ENCODE assay signal across 32 cellular contexts in genomic region chr1:33394716-33395115, GRCh38.
"Had no signal": no experiment of that assay in that cellular context is flagged by ENCODE, and none has a peak within 500 bp of the region (broad histone marks: within the 10 kb centered on the region; RNA-seq: fewer than 3 reads in every experiment).

No MANE protein-coding gene starts in this region.

- H3K27ac ChIP-seq: adrenal gland, brain microvascular endothelial cell, neutrophil, ovary, prostate gland, thyroid gland, upper lobe of right lung had no signal

- DNase-seq: activated CD4-positive, alpha-beta T cell treated with anti-CD3 and anti-CD28 coated beads for 36 hours; activated CD4-positive, alpha-beta T cell treated with anti-CD3 and anti-CD28 coated beads, Interleukin-2, amount 50 U/mL, for 4 hours; activated CD4-positive, CD25-positive, alpha-beta regulatory T cell; activated naive CD4-positive, alpha-beta T cell treated with Interleukin-2 at 50 U/mL for 16 hours; activated T-cell treated with anti-CD3 and anti-CD28 coated beads for 4 hours; activated T-cell treated with anti-CD3 and anti-CD28 coated beads, Interleukin-2, amount 50 U/mL, for 72 hours; brain microvascular endothelial cell; cortex of kidney; effector memory CD8-positive, alpha-beta T cell; erythroblast; heart left ventricle; hypothalamus; immature natural killer cell; kidney; left colon; mammary epithelial cell; ovary; retina; stimulated activated CD4-positive, alpha-beta T cell treated with anti-CD3 and anti-CD28 coated beads, Interleukin-4, amount 100 ng/mL, for 24 hours; stimulated activated naive CD8-positive, alpha-beta T cell treated with anti-CD3 and anti-CD28 coated beads, Interleukin-15, amount 100 ng/mL, for 72 hours; T-helper 1 cell; thyroid gland; upper lobe of right lung had no signal

- H3K27me3 ChIP-seq: adrenal gland, ascending aorta, brain microvascular endothelial cell, heart left ventricle, ovary, thyroid gland, upper lobe of right lung had no signal

- ATAC-seq: activated CD4-positive, alpha-beta T cell treated with anti-CD3 and anti-CD28 coated beads for 36 hours; activated T-cell treated with anti-CD3 and anti-CD28 coated beads, Interleukin-2, amount 50 U/mL, for 72 hours; effector memory CD8-positive, alpha-beta T cell; heart left ventricle; left colon; sciatic nerve; stimulated activated effector memory CD8-positive, alpha-beta T cell treated with anti-CD3 and anti-CD28 coated beads, Interleukin-12 subunit alpha, Interleukin-12 subunit beta, amount 100 ng/mL, for 72 hours; stimulated activated naive CD8-positive, alpha-beta T cell treated with anti-CD3 and anti-CD28 coated beads, Interleukin-15, amount 100 ng/mL, for 72 hours; upper lobe of right lung had no signal

- H3K27ac Mint-ChIP-seq: activated CD4-positive, alpha-beta T cell treated with anti-CD3 and anti-CD28 coated beads for 36 hours; activated naive CD8-positive, alpha-beta T cell; activated T-cell treated with anti-CD3 and anti-CD28 coated beads, Interleukin-2, amount 50 U/mL, for 72 hours; effector memory CD8-positive, alpha-beta T cell; immature natural killer cell; nephron; stimulated activated effector memory CD8-positive, alpha-beta T cell treated with anti-CD3 and anti-CD28 coated beads, Interleukin-12 subunit alpha, Interleukin-12 subunit beta, amount 100 ng/mL, for 72 hours; stimulated activated naive CD8-positive, alpha-beta T cell treated with anti-CD3 and anti-CD28 coated beads, Interleukin-15, amount 100 ng/mL, for 72 hours had no signal

- H3K36me3 Mint-ChIP-seq: activated naive CD8-positive, alpha-beta T cell; immature natural killer cell; stimulated activated effector memory CD8-positive, alpha-beta T cell treated with anti-CD3 and anti-CD28 coated beads, Interleukin-12 subunit alpha, Interleukin-12 subunit beta, amount 100 ng/mL, for 72 hours had no signal

- H3K9me3 ChIP-seq: adrenal gland, ascending aorta, heart left ventricle, neutrophil, ovary, prostate gland, thyroid gland, upper lobe of right lung had no signal

- H3K4me3 Mint-ChIP-seq: activated CD4-positive, alpha-beta T cell treated with anti-CD3 and anti-CD28 coated beads for 36 hours; activated naive CD8-positive, alpha-beta T cell; activated T-cell treated with anti-CD3 and anti-CD28 coated beads, Interleukin-2, amount 50 U/mL, for 72 hours; effector memory CD8-positive, alpha-beta T cell; immature natural killer cell; nephron; stimulated activated effector memory CD8-positive, alpha-beta T cell treated with anti-CD3 and anti-CD28 coated beads, Interleukin-12 subunit alpha, Interleukin-12 subunit beta, amount 100 ng/mL, for 72 hours; stimulated activated naive CD8-positive, alpha-beta T cell treated with anti-CD3 and anti-CD28 coated beads, Interleukin-15, amount 100 ng/mL, for 72 hours had no signal

- H3K4me3 ChIP-seq: adrenal gland, ascending aorta, heart left ventricle, ovary, prostate gland, skin epidermis, thyroid gland, upper lobe of right lung had no signal

- H3K4me1 Mint-ChIP-seq: stimulated activated effector memory CD8-positive, alpha-beta T cell treated with anti-CD3 and anti-CD28 coated beads, Interleukin-12 subunit alpha, Interleukin-12 subunit beta, amount 100 ng/mL, for 72 hours had no signal

- H3K9me3 Mint-ChIP-seq: activated T-cell treated with anti-CD3 and anti-CD28 coated beads, Interleukin-2, amount 50 U/mL, for 72 hours; effector memory CD8-positive, alpha-beta T cell; immature natural killer cell; nephron; stimulated activated effector memory CD8-positive, alpha-beta T cell treated with anti-CD3 and anti-CD28 coated beads, Interleukin-12 subunit alpha, Interleukin-12 subunit beta, amount 100 ng/mL, for 72 hours; stimulated activated naive CD8-positive, alpha-beta T cell treated with anti-CD3 and anti-CD28 coated beads, Interleukin-15, amount 100 ng/mL, for 72 hours had no signal
